8 cellular contexts compared by ENCODE assay signal in genomic region chr3:59575113-59576001, GRCh38.
DNase-seq lines count a peak whose midpoint lies in the region; ATAC-seq and TF ChIP-seq lines count a peak whose summit lies in the region.

No MANE protein-coding gene starts in this region.

- H2AFZ ChIP-seq in SU-DHL-6 (ENCODE audit: low read depth, low read length, severe bottlenecking), result peak overlapping the region; percentile 12

- no peaks in the 10 kb centered on the region for H3K27me3 Mint-ChIP-seq in activated naive CD8-positive, alpha-beta T cell treated with anti-CD3 and anti-CD28 coated beads, Interleukin-2, amount 50 U/mL, for 24 hours

- H3K9me2 ChIP-seq in SU-DHL-6 (replicated peaks; ENCODE audit: insufficient read depth, low read length), result no peaks in the 10 kb centered on the region

- peak; percentile 75 for DNase-seq in GM10248 (ENCODE audit: extremely low spot score)
- DNase-seq in NCI-H128 (lab: John Stamatoyannopoulos, UW; ENCODE audit: unreplicated experiment), result peak; percentile 66
- peak; percentile 90 for DNase-seq in activated naive CD8-positive, alpha-beta T cell treated with anti-CD3 and anti-CD28 coated beads, Interleukin-2, amount 50 U/mL, for 24 hours
- DNase-seq in left cardiac atrium, result peak; percentile 83
- DNase-seq in retina, result peak; percentile 89
- DNase-seq in cortex of kidney (lab: John Stamatoyannopoulos, UW), result no peak

- peaks cover 3% of the 10 kb centered on the region for H3K4me1 Mint-ChIP-seq in activated naive CD8-positive, alpha-beta T cell treated with anti-CD3 and anti-CD28 coated beads, Interleukin-2, amount 50 U/mL, for 24 hours

- no peak overlapping the region for H3K4me3 ChIP-seq in SU-DHL-6 (ENCODE audit: insufficient read depth, low read length, poor library complexity, severe bottlenecking)

- H3K27ac Mint-ChIP-seq in activated naive CD8-positive, alpha-beta T cell treated with anti-CD3 and anti-CD28 coated beads, Interleukin-2, amount 50 U/mL, for 24 hours, result no peak overlapping the region

- H3K27me3 ChIP-seq in SU-DHL-6 (ENCODE audit: low read length), result no peaks in the 10 kb centered on the region

- H4K20me1 ChIP-seq in SU-DHL-6 (ENCODE audit: low read depth, low read length), result no peaks in the 10 kb centered on the region

- ATAC-seq in HG02571 (IDR thresholded peaks at IDR 0.05; ENCODE audit: unreplicated experiment) (peak; percentile 78), left cardiac atrium (peak; percentile 76 to 88)
- peak; percentile 63 for ATAC-seq in activated naive CD8-positive, alpha-beta T cell treated with anti-CD3 and anti-CD28 coated beads, Interleukin-2, amount 50 U/mL, for 24 hours

- no peak overlapping the region for H3K9ac ChIP-seq in SU-DHL-6 (ENCODE audit: low read length)

- H3K27ac ChIP-seq in SU-DHL-6 (ENCODE audit: low read depth, low read length), result no peak overlapping the region

- no peaks in the 10 kb centered on the region for H3F3A ChIP-seq in SU-DHL-6 (ENCODE audit: insufficient read depth)

- intact Hi-C loops in left cardiac atrium (cut with DNase I), result loop anchor here (2.0 to 10.0 kb wide), 3 partner anchors 277 to 361 kb away; no protein-coding TSS in a partner anchor

- H3K9me3 ChIP-seq in SU-DHL-6 (ENCODE audit: insufficient read depth, low read length), result no peaks in the 10 kb centered on the region

- POLR2A ChIA-PET in GM10248 (lab: Yijun Ruan, JAX), result no interaction called here

- no peaks in the 10 kb centered on the region for H3K79me2 ChIP-seq in SU-DHL-6 (ENCODE audit: insufficient read depth, low read length)

- no peaks in the 10 kb centered on the region for H3K9me3 Mint-ChIP-seq in activated naive CD8-positive, alpha-beta T cell treated with anti-CD3 and anti-CD28 coated beads, Interleukin-2, amount 50 U/mL, for 24 hours

- no peak overlapping the region for H3K4me3 Mint-ChIP-seq in activated naive CD8-positive, alpha-beta T cell treated with anti-CD3 and anti-CD28 coated beads, Interleukin-2, amount 50 U/mL, for 24 hours

- TF ChIP-seq CTCF in GM10248 (IDR thresholded peaks at IDR 0.05; ENCODE audit: control extremely low read depth, extremely low read depth, low read depth, missing control alignments), result peak; percentile 92
- TF ChIP-seq CTCF in SU-DHL-6 (IDR thresholded peaks at IDR 0.05; ENCODE audit: insufficient read depth, low read length, poor library complexity, severe bottlenecking), result peak; percentile 88

- no peak overlapping the region for H3K4me2 ChIP-seq in SU-DHL-6 (ENCODE audit: low read depth, low read length, poor library complexity, severe bottlenecking)

- CTCF ChIA-PET in GM10248 (lab: Yijun Ruan, JAX), result interaction anchor here (0.6 to 5.2 kb wide), 39 partner anchors 9 to 1809 kb away, joined by 3 to 37 read pairs (median 3); no protein-coding TSS in a partner anchor

- H3K36me3 Mint-ChIP-seq in activated naive CD8-positive, alpha-beta T cell treated with anti-CD3 and anti-CD28 coated beads, Interleukin-2, amount 50 U/mL, for 24 hours (ENCODE audit: low read depth), result no peaks in the 10 kb centered on the region

- H3K36me3 ChIP-seq in SU-DHL-6 (ENCODE audit: low read length), result no peaks in the 10 kb centered on the region
